Comparison of ENCODE assay signal across 19 cellular contexts in the genomic region with DNA sequence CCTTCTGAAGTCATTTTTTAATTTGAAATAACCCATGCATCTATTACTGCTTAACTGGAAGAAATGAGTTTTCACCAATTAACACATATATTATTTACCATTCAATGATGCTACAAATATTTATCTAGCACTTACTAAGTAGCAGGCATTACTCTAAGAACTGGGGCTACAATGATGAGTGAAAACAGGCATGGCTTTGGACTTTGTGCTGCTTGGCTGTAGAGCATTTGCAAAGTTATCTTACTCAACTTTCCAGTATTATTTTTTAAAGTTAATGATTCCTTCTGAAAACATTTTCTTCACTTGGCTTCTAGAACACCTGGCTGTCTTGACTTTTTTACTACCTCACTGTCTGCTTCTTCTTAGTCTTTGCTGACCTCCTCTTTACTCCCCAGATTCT. TPM values are rescaled to one million over a fixed set of nuclear protein-coding genes. Genes with fewer than 3 reads are reported as not detected.
DNase-seq lines count a peak whose midpoint lies in the region; ATAC-seq and TF ChIP-seq lines count a peak whose summit lies in the region.
"Had no signal": no experiment of that assay in that cellular context is flagged by ENCODE, and none has a peak within 500 bp of the region (broad histone marks: within the 10 kb centered on the region; RNA-seq: fewer than 3 reads in every experiment).

No MANE protein-coding gene starts in this region.

- H3K4me1 ChIP-seq in Peyer's patch, result no peaks in the 10 kb centered on the region
- no peaks in the 10 kb centered on the region for H3K4me1 ChIP-seq in SJCRH30
- H3K4me1 ChIP-seq: A549 had no signal

- H3K4me1 Mint-ChIP-seq in natural killer cell, result peaks cover 10 to 19% of the 10 kb centered on the region in 2 donors
- H3K4me1 Mint-ChIP-seq in natural killer cell treated with Interleukin-12 subunit alpha and Interleukin-12 subunit beta and Interleukin-15 and Interleukin-18, amount 100 ng/mL, for 72 hours (ENCODE audit: low read depth in 2 of 2), result peaks cover 8 to 11% of the 10 kb centered on the region in 2 donors
- H3K4me1 Mint-ChIP-seq in activated B cell treated with CpG ODN at 0.5 μM for 24 hours, result peaks cover 3% of the 10 kb centered on the region
- H3K4me1 Mint-ChIP-seq in mesothelial cell of epicardium, result no peaks in the 10 kb centered on the region

- no peaks in the 10 kb centered on the region for H3K36me3 ChIP-seq in Peyer's patch
- H3K36me3 ChIP-seq in SJCRH30, result no peaks in the 10 kb centered on the region

- intact Hi-C loops in natural killer cell (cut with micrococcal nuclease), result no loop called here
- intact Hi-C loops in activated B cell treated with CpG ODN at 0.5 μM for 24 hours (cut with micrococcal nuclease), result no loop called here

- peak overlapping the region; percentile 17 to 91 for H3K27ac Mint-ChIP-seq in natural killer cell
- no peak overlapping the region for H3K27ac Mint-ChIP-seq in natural killer cell treated with Interleukin-12 subunit alpha and Interleukin-12 subunit beta and Interleukin-15 and Interleukin-18, amount 100 ng/mL, for 72 hours
- H3K27ac Mint-ChIP-seq in activated B cell treated with CpG ODN at 0.5 μM for 24 hours, result no peak overlapping the region
- no peak overlapping the region for H3K27ac Mint-ChIP-seq in mesothelial cell of epicardium

- no peak for TF ChIP-seq POLR2A in Peyer's patch (IDR thresholded peaks at IDR 0.05)

- POLR2A ChIA-PET in activated B cell treated with CpG ODN at 0.5 μM for 24 hours (lab: Charles Lee), result no interaction called here

- H3K4me3 Mint-ChIP-seq in natural killer cell (peak overlapping the region; percentile 62), activated B cell treated with CpG ODN at 0.5 μM for 24 hours (peak overlapping the region; percentile 90), mesothelial cell of epicardium (peak overlapping the region; percentile 86)
- H3K4me3 Mint-ChIP-seq in natural killer cell treated with Interleukin-12 subunit alpha and Interleukin-12 subunit beta and Interleukin-15 and Interleukin-18, amount 100 ng/mL, for 72 hours, result no peak overlapping the region

- DNase-seq in natural killer cell (no peak), activated B cell treated with CpG ODN at 0.5 μM for 24 hours (no peak), mesothelial cell of epicardium (ENCODE audit: low spot score in 2 of 2, unreplicated experiment in 2 of 2) (no peak), GOT3 (lab: John Stamatoyannopoulos, UW) (no peak), Peyer's patch (no peak), GM10266 (ENCODE audit: extremely low spot score) (no peak), SJCRH30 (no peak)
- no peak for DNase-seq in natural killer cell treated with Interleukin-12 subunit alpha and Interleukin-12 subunit beta and Interleukin-15 and Interleukin-18, amount 100 ng/mL, for 72 hours (ENCODE audit: low spot score)
- DNase-seq: C1 segment of cervical spinal cord; DMS53; NCI-H1436; NCI-H2029; NCI-H2171; NCI-H446 treated with DMSO at 0.1 percent for 48 hours; NK-92 treated with Interleukin-12 subunit alpha and Interleukin-12 subunit beta, amount 100 ng/mL, for 24 hours had no signal

- TF ChIP-seq CTCF in natural killer cell (IDR thresholded peaks at IDR 0.05), result no peak
- no peak for TF ChIP-seq CTCF in activated B cell treated with CpG ODN at 0.5 μM for 24 hours (IDR thresholded peaks at IDR 0.05)
- TF ChIP-seq CTCF in mesothelial cell of epicardium (IDR thresholded peaks at IDR 0.05; ENCODE audit: unreplicated experiment), result no peak
- no peak for TF ChIP-seq CTCF in Peyer's patch (IDR thresholded peaks at IDR 0.05)
- TF ChIP-seq CTCF in GM10266 (IDR thresholded peaks at IDR 0.05; ENCODE audit: control insufficient read depth, insufficient read depth, low read depth, missing control alignments), result no peak

- ATAC-seq in natural killer cell (no peak), activated B cell treated with CpG ODN at 0.5 μM for 24 hours (ENCODE audit: low read depth) (no peak)
- no peak for ATAC-seq in natural killer cell treated with Interleukin-12 subunit alpha and Interleukin-12 subunit beta and Interleukin-15 and Interleukin-18, amount 100 ng/mL, for 72 hours
- ATAC-seq: A549, K562 had no signal

- H3K27ac ChIP-seq in Peyer's patch (no peak overlapping the region), SJCRH30 (no peak overlapping the region)
- H3K27ac ChIP-seq: A549, RWPE1 had no signal

- H3K27me3 ChIP-seq in Peyer's patch (no peaks in the 10 kb centered on the region), SJCRH30 (no peaks in the 10 kb centered on the region)

- CTCF ChIA-PET in activated B cell treated with CpG ODN at 0.5 μM for 24 hours (lab: Charles Lee), result interaction anchor here (3.4 kb wide), 1 partner anchor 66 kb away, joined by 25 read pairs; the partner anchor contains the start of gene GMPS

- H3K27me3 Mint-ChIP-seq in natural killer cell (ENCODE audit: low read depth in 2 of 2), result peaks cover 3% of the 10 kb centered on the region in 2 donors
- H3K27me3 Mint-ChIP-seq in natural killer cell treated with Interleukin-12 subunit alpha and Interleukin-12 subunit beta and Interleukin-15 and Interleukin-18, amount 100 ng/mL, for 72 hours, result peaks cover 3 to 6% of the 10 kb centered on the region in 2 donors
- peaks cover 2% of the 10 kb centered on the region for H3K27me3 Mint-ChIP-seq in activated B cell treated with CpG ODN at 0.5 μM for 24 hours
- H3K27me3 Mint-ChIP-seq in mesothelial cell of epicardium (ENCODE audit: low read depth), result peaks cover 1% of the 10 kb centered on the region

- no peaks in the 10 kb centered on the region for H3K9me3 Mint-ChIP-seq in natural killer cell
- no peaks in the 10 kb centered on the region for H3K9me3 Mint-ChIP-seq in natural killer cell treated with Interleukin-12 subunit alpha and Interleukin-12 subunit beta and Interleukin-15 and Interleukin-18, amount 100 ng/mL, for 72 hours
- no peaks in the 10 kb centered on the region for H3K9me3 Mint-ChIP-seq in activated B cell treated with CpG ODN at 0.5 μM for 24 hours
- no peaks in the 10 kb centered on the region for H3K9me3 Mint-ChIP-seq in mesothelial cell of epicardium

- H3K4me3 ChIP-seq in Peyer's patch (no peak overlapping the region), SJCRH30 (no peak overlapping the region)
- H3K4me3 ChIP-seq: A549, HAP-1, K562 had no signal

- H3K36me3 Mint-ChIP-seq in natural killer cell, result no peaks in the 10 kb centered on the region
- peaks cover 4% of the 10 kb centered on the region for H3K36me3 Mint-ChIP-seq in natural killer cell treated with Interleukin-12 subunit alpha and Interleukin-12 subunit beta and Interleukin-15 and Interleukin-18, amount 100 ng/mL, for 72 hours
- H3K36me3 Mint-ChIP-seq in activated B cell treated with CpG ODN at 0.5 μM for 24 hours (ENCODE audit: low read depth), result peaks cover 7% of the 10 kb centered on the region
- peaks cover 28% of the 10 kb centered on the region for H3K36me3 Mint-ChIP-seq in mesothelial cell of epicardium

- H3K9me3 ChIP-seq in Peyer's patch (no peaks in the 10 kb centered on the region), SJCRH30 (replicated peaks) (no peaks in the 10 kb centered on the region)
- H3K9me3 ChIP-seq: A549, HAP-1 had no signal

RNA-seq across cellular contexts. Expression of gene C3orf33, which starts 1.8 kb away (rescaled TPM):
- 1 to 10 TPM in 2 of 3 donors, under 1 TPM in 1; 0.88 to 2.5 (median 1.2) TPM for total RNA-seq in natural killer cell
- total RNA-seq in natural killer cell treated with Interleukin-12 subunit alpha and Interleukin-12 subunit beta and Interleukin-15 and Interleukin-18, amount 100 ng/mL, for 72 hours, result 1 to 10 TPM; 1.6 to 1.7 TPM
- total RNA-seq in activated B cell treated with CpG ODN at 0.5 μM for 24 hours, result 1.6 and 2.4 TPM in 2 replicates
- total RNA-seq in mesothelial cell of epicardium, result 5.8 to 6.5 TPM (median 6.2 TPM) in 3 replicates
- total RNA-seq in Peyer's patch, result 1 to 10 TPM in 3 of 4 donors, not detected in 1; 1.9 to 5.8 (median 3.9) TPM
- total RNA-seq in SJCRH30 (2014; rRNA removed; shearing (Covaris generic)), result 1.7 and 2.8 TPM in 2 replicates

RNA-seq across cellular contexts. Expression of gene SLC33A1, which starts 49.9 kb away (rescaled TPM):
- total RNA-seq in natural killer cell (10 to 100 TPM; 25.2 to 28.4 (median 27.2) TPM), activated B cell treated with CpG ODN at 0.5 μM for 24 hours (19.8 and 23.3 TPM in 2 replicates), mesothelial cell of epicardium (22.3 to 23.8 TPM (median 22.8 TPM) in 3 replicates), Peyer's patch (10 to 100 TPM; 12.4 to 44.7 (median 30.3) TPM)
- 10 to 100 TPM; 29.1 to 36.7 TPM for total RNA-seq in natural killer cell treated with Interleukin-12 subunit alpha and Interleukin-12 subunit beta and Interleukin-15 and Interleukin-18, amount 100 ng/mL, for 72 hours
- 15.8 and 18.6 TPM in 2 replicates for total RNA-seq in SJCRH30 (2014; rRNA removed; shearing (Covaris generic))

RNA-seq across cellular contexts. Expression of gene PLCH1, which starts 59.4 kb away (rescaled TPM):
- total RNA-seq in natural killer cell, result under 1 TPM; 0.05 to 0.26 (median 0.08) TPM
- total RNA-seq in natural killer cell treated with Interleukin-12 subunit alpha and Interleukin-12 subunit beta and Interleukin-15 and Interleukin-18, amount 100 ng/mL, for 72 hours, result under 1 TPM; 0.17 to 0.24 TPM
- total RNA-seq in activated B cell treated with CpG ODN at 0.5 μM for 24 hours, result 0.12 and 0.27 TPM in 2 replicates
- total RNA-seq in mesothelial cell of epicardium, result 1.0 to 1.3 TPM (median 1.2 TPM) in 3 replicates
- 10 to 100 TPM in 3 of 4 donors, 1 to 10 TPM in 1; 8.3 to 19.1 (median 12.7) TPM for total RNA-seq in Peyer's patch
- total RNA-seq in SJCRH30 (2014; rRNA removed; shearing (Covaris generic)), result 0.46 and 0.61 TPM in 2 replicates

Comparison
In these comparisons a context has a peak if more than half of its experiments do, and no peak if none do; other contexts are left out.
1. H3K27ac Mint-ChIP-seq: peak in natural killer cell (2 of 2); none in natural killer cell treated with Interleukin-12 subunit alpha and Interleukin-12 subunit beta and Interleukin-15 and Interleukin-18, amount 100 ng/mL, for 72 hours (0 of 2), activated B cell treated with CpG ODN at 0.5 μM for 24 hours (single experiment) and mesothelial cell of epicardium (single experiment).